ENCODE assay signal across 1 cellular context in the genomic region with DNA sequence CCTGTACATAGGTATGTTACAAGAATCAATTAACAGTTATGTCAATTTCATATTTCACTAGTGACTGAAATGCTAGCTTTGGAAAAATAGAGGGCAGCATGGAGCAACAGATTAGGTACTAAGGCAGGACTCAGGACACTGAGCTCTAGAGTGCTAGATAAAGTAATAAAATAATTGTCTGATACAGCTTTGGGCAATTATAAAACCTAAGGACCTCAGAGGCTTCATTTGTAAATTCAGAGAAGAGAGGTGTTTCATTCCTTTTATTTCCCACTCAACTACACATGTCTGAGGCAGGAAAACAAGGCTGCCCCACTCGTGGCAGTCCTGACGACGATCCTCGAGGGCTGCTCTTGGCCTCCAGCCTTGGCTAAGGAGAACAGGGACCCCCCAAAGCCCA.
TF ChIP-seq lines count a peak whose summit lies in the region.

No MANE protein-coding gene starts in this region.

TF ChIP-seq in WTC11, 78 proteins besides CTCF, POLR2A, EP300 and RAD21 (continued from another document):
- TF ChIP-seq, protein P1, sequence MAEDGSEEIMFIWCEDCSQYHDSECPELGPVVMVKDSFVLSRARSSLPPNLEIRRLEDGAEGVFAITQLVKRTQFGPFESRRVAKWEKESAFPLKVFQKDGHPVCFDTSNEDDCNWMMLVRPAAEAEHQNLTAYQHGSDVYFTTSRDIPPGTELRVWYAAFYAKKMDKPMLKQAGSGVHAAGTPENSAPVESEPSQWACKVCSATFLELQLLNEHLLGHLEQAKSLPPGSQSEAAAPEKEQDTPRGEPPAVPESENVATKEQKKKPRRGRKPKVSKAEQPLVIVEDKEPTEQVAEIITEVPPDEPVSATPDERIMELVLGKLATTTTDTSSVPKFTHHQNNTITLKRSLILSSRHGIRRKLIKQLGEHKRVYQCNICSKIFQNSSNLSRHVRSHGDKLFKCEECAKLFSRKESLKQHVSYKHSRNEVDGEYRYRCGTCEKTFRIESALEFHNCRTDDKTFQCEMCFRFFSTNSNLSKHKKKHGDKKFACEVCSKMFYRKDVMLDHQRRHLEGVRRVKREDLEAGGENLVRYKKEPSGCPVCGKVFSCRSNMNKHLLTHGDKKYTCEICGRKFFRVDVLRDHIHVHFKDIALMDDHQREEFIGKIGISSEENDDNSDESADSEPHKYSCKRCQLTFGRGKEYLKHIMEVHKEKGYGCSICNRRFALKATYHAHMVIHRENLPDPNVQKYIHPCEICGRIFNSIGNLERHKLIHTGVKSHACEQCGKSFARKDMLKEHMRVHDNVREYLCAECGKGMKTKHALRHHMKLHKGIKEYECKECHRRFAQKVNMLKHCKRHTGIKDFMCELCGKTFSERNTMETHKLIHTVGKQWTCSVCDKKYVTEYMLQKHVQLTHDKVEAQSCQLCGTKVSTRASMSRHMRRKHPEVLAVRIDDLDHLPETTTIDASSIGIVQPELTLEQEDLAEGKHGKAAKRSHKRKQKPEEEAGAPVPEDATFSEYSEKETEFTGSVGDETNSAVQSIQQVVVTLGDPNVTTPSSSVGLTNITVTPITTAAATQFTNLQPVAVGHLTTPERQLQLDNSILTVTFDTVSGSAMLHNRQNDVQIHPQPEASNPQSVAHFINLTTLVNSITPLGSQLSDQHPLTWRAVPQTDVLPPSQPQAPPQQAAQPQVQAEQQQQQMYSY (CRISPR knock-in tag; IDR thresholded peaks at IDR 0.05) = no peak
- TF ChIP-seq MXD4 (CRISPR knock-in tag; IDR thresholded peaks at IDR 0.05; ENCODE audit: borderline replicate concordance) = no peak
- no peak for TF ChIP-seq MYBL2 (CRISPR knock-in tag; IDR thresholded peaks at IDR 0.05)
